In the genomic region with DNA sequence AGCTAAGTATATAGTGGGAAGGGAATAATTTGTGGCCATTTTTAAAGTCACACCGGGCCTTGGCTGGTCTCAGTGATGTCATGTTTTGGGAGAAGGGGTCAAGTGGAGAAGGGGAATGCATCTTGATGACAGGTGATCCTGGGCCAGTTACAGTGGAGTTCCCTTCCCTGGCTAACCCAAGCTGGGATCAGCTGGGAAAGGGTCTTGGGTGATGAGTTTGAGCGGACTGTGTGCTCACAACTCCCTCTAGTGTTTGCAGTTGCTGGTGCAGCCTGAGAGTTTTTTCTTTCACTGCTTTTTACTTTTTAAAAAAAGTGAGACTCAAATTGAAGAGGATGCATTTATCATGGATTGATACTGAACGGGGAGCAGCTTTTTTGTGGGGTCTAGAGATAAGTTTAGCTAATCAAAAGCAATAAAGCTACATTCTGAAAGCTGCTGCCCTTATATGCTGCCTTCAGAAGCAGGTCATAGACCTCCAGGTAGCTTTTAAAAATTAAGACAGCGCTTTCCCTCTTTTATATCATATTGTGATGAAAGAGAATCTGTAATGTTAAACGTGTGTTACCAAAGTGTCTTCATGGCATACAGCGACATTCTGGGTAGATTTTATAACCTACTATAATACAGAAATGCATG, we compare ENCODE assay signal across 8 cellular contexts.
DNase-seq lines count a peak whose midpoint lies in the region; ATAC-seq and TF ChIP-seq lines count a peak whose summit lies in the region.

No MANE protein-coding gene starts in this region.

- intact Hi-C loops in activated CD8-positive, alpha-beta T cell treated with anti-CD3 and anti-CD28 coated beads for 36 hours (cut with micrococcal nuclease), result loop anchor here (5.0 kb wide), 1 partner anchor 261 kb away; no protein-coding TSS in a partner anchor
- intact Hi-C loops in gastrocnemius medialis (cut with DNase I; ENCODE audit: low total_unique reads), result loop anchor here (2.0 to 5.0 kb wide), 2 partner anchors 232 to 261 kb away; no protein-coding TSS in a partner anchor

- no peak overlapping the region for H3K27ac Mint-ChIP-seq in activated CD8-positive, alpha-beta T cell treated with anti-CD3 and anti-CD28 coated beads for 36 hours
- H3K27ac Mint-ChIP-seq in activated CD8-positive, alpha-beta T cell treated with anti-CD3 and anti-CD28 coated beads, Interleukin-2, amount 10 ng/mL, durations not matched to agents 7 days and 5 days, result no peak overlapping the region
- H3K27ac Mint-ChIP-seq in glutamatergic neuron (ENCODE audit: unreplicated experiment), result no peak overlapping the region

- H3K36me3 Mint-ChIP-seq in activated CD8-positive, alpha-beta T cell treated with anti-CD3 and anti-CD28 coated beads for 36 hours (ENCODE audit: low read depth), result no peaks in the 10 kb centered on the region
- no peaks in the 10 kb centered on the region for H3K36me3 Mint-ChIP-seq in activated CD8-positive, alpha-beta T cell treated with anti-CD3 and anti-CD28 coated beads, Interleukin-2, amount 10 ng/mL, durations not matched to agents 7 days and 5 days (ENCODE audit: low read depth)
- no peaks in the 10 kb centered on the region for H3K36me3 Mint-ChIP-seq in glutamatergic neuron (ENCODE audit: unreplicated experiment)

- no peak for TF ChIP-seq POLR2A in gastrocnemius medialis (IDR thresholded peaks at IDR 0.05)

- H3K4me3 ChIP-seq in gastrocnemius medialis, result no peak overlapping the region

- no peaks in the 10 kb centered on the region for H3K27me3 Mint-ChIP-seq in activated CD8-positive, alpha-beta T cell treated with anti-CD3 and anti-CD28 coated beads for 36 hours
- H3K27me3 Mint-ChIP-seq in activated CD8-positive, alpha-beta T cell treated with anti-CD3 and anti-CD28 coated beads, Interleukin-2, amount 10 ng/mL, durations not matched to agents 7 days and 5 days (ENCODE audit: low read depth), result peaks cover 2% of the 10 kb centered on the region
- H3K27me3 Mint-ChIP-seq in glutamatergic neuron (ENCODE audit: unreplicated experiment), result no peaks in the 10 kb centered on the region

- no peaks in the 10 kb centered on the region for H3K9me3 Mint-ChIP-seq in activated CD8-positive, alpha-beta T cell treated with anti-CD3 and anti-CD28 coated beads for 36 hours
- no peaks in the 10 kb centered on the region for H3K9me3 Mint-ChIP-seq in activated CD8-positive, alpha-beta T cell treated with anti-CD3 and anti-CD28 coated beads, Interleukin-2, amount 10 ng/mL, durations not matched to agents 7 days and 5 days (ENCODE audit: insufficient read depth)
- H3K9me3 Mint-ChIP-seq in glutamatergic neuron (ENCODE audit: unreplicated experiment), result peaks cover 2% of the 10 kb centered on the region

- ATAC-seq in activated CD8-positive, alpha-beta T cell treated with anti-CD3 and anti-CD28 coated beads for 36 hours, result no peak
- no peak for ATAC-seq in activated CD8-positive, alpha-beta T cell treated with anti-CD3 and anti-CD28 coated beads, Interleukin-2, amount 10 ng/mL, durations not matched to agents 7 days and 5 days
- peak; percentile 60 for ATAC-seq in HG02973 (IDR thresholded peaks at IDR 0.05; ENCODE audit: unreplicated experiment)
- ATAC-seq in gastrocnemius medialis, result no peak
- ATAC-seq in HG03045 (IDR thresholded peaks at IDR 0.05; ENCODE audit: unreplicated experiment), result no peak

- peak; percentile 27 for DNase-seq in activated CD8-positive, alpha-beta T cell treated with anti-CD3 and anti-CD28 coated beads for 36 hours
- DNase-seq in activated CD8-positive, alpha-beta T cell treated with anti-CD3 and anti-CD28 coated beads, Interleukin-2, amount 10 ng/mL, durations not matched to agents 7 days and 5 days, result no peak
- DNase-seq in SW480 (ENCODE audit: low spot score), result peak; percentile 2
- DNase-seq in glutamatergic neuron, result peak; percentile 45
- no peak for DNase-seq in gastrocnemius medialis
- no peak for DNase-seq in ureter (ENCODE audit: low spot score)

- H3K36me3 ChIP-seq in gastrocnemius medialis, result no peaks in the 10 kb centered on the region

- no peaks in the 10 kb centered on the region for H3K4me1 ChIP-seq in gastrocnemius medialis

- no peaks in the 10 kb centered on the region for H3K9me3 ChIP-seq in gastrocnemius medialis

- in situ Hi-C loops in gastrocnemius medialis (cut with MboI; ENCODE audit: low sequenced_read_pairs in 4 of 4), result loop anchor here in 1 of 4 donors (10.0 kb wide), 1 partner anchor 238 kb away; no protein-coding TSS in a partner anchor

- no peaks in the 10 kb centered on the region for H3K4me1 Mint-ChIP-seq in activated CD8-positive, alpha-beta T cell treated with anti-CD3 and anti-CD28 coated beads for 36 hours (ENCODE audit: low read depth)
- no peaks in the 10 kb centered on the region for H3K4me1 Mint-ChIP-seq in activated CD8-positive, alpha-beta T cell treated with anti-CD3 and anti-CD28 coated beads, Interleukin-2, amount 10 ng/mL, durations not matched to agents 7 days and 5 days (ENCODE audit: low read depth)
- H3K4me1 Mint-ChIP-seq in glutamatergic neuron (ENCODE audit: low read depth, unreplicated experiment), result peaks cover 2% of the 10 kb centered on the region

- POLR2A ChIA-PET in activated CD8-positive, alpha-beta T cell treated with anti-CD3 and anti-CD28 coated beads for 36 hours (lab: Charles Lee), result interaction anchor here (1.0 kb wide), 1 partner anchor 12 kb away, joined by 3 read pairs; no protein-coding TSS in a partner anchor
- POLR2A ChIA-PET in activated CD8-positive, alpha-beta T cell treated with anti-CD3 and anti-CD28 coated beads, Interleukin-2, amount 10 ng/mL, durations not matched to agents 7 days and 5 days (lab: Charles Lee), result no interaction called here

- CTCF ChIA-PET in activated CD8-positive, alpha-beta T cell treated with anti-CD3 and anti-CD28 coated beads for 36 hours (lab: Charles Lee), result interaction anchor here (0.7 to 3.6 kb wide), 36 partner anchors 8 to 1795 kb away, joined by 3 to 23 read pairs (median 4); no protein-coding TSS in a partner anchor
- CTCF ChIA-PET in activated CD8-positive, alpha-beta T cell treated with anti-CD3 and anti-CD28 coated beads, Interleukin-2, amount 10 ng/mL, durations not matched to agents 7 days and 5 days (lab: Charles Lee), result interaction anchor here (0.7 to 2.3 kb wide), 18 partner anchors 9 to 624 kb away, joined by 3 to 13 read pairs (median 3); no protein-coding TSS in a partner anchor

- no peak overlapping the region for H3K4me3 Mint-ChIP-seq in activated CD8-positive, alpha-beta T cell treated with anti-CD3 and anti-CD28 coated beads for 36 hours
- H3K4me3 Mint-ChIP-seq in activated CD8-positive, alpha-beta T cell treated with anti-CD3 and anti-CD28 coated beads, Interleukin-2, amount 10 ng/mL, durations not matched to agents 7 days and 5 days, result no peak overlapping the region
- H3K4me3 Mint-ChIP-seq in glutamatergic neuron (ENCODE audit: unreplicated experiment), result no peak overlapping the region

- TF ChIP-seq CTCF in activated CD8-positive, alpha-beta T cell treated with anti-CD3 and anti-CD28 coated beads for 36 hours (IDR thresholded peaks at IDR 0.05), result peak; percentile 89
- TF ChIP-seq CTCF in glutamatergic neuron (IDR thresholded peaks at IDR 0.05; ENCODE audit: partially characterized antibody, unreplicated experiment) (peak; percentile 92), gastrocnemius medialis (IDR thresholded peaks at IDR 0.05 in 4 of 5, conservative IDR thresholded peaks at IDR 0.05 in 1 of 5) (peak in 4 of 5 experiments; percentile 44 to 74 (median 60))

- no peaks in the 10 kb centered on the region for H3K27me3 ChIP-seq in gastrocnemius medialis

- H3K27ac ChIP-seq in gastrocnemius medialis, result no peak overlapping the region

Comparison
In these comparisons a context has a peak if more than half of its experiments do, and no peak if none do; other contexts are left out.
1. DNase-seq: peak in activated CD8-positive, alpha-beta T cell treated with anti-CD3 and anti-CD28 coated beads for 36 hours (single experiment), SW480 (single experiment) and glutamatergic neuron (single experiment); none in activated CD8-positive, alpha-beta T cell treated with anti-CD3 and anti-CD28 coated beads, Interleukin-2, amount 10 ng/mL, durations not matched to agents 7 days and 5 days (single experiment), gastrocnemius medialis (0 of 2) and ureter (single experiment).
2. Peak in every context shown above with its lines, with median percentiles within 50 percentile points of each other: CTCF ChIP-seq.